ENCODE assay signal across 32 cellular contexts in the genomic region with DNA sequence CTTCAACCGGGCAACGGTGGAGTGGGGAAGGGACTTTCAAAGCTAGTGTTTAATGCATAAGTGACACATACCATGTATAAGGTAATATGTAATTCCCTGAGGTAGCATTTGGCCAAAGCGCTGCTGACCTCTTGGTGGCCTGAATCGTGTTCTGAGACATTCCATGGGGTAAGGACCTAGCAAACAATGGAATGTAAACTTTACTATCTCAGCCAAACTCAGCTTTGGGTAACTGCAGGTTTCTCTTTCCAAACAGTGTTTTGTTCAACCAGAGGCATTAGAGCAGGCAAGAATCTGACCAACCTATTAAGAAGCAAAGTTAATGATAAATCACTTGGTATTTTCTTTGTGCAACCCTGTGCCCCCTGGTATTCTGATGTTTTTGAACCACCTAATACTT. TPM values are rescaled to one million over a fixed set of nuclear protein-coding genes. Genes with fewer than 3 reads are reported as not detected.
DNase-seq lines count a peak whose midpoint lies in the region; ATAC-seq and TF ChIP-seq lines count a peak whose summit lies in the region.
"Had no signal": no experiment of that assay in that cellular context is flagged by ENCODE, and none has a peak within 500 bp of the region (broad histone marks: within the 10 kb centered on the region; RNA-seq: fewer than 3 reads in every experiment).

No MANE protein-coding gene starts in this region.

- WGBS in gastroesophageal sphincter (ENCODE audit: low coverage in 1 of 2), 2 donors: 9 to 29% methylated on average over 3 to 4 of the region's 4 CpGs

- H3K36me3 Mint-ChIP-seq in nephron progenitor cell (ENCODE audit: low read depth) (peaks cover 18% of the 10 kb centered on the region), CD14-positive monocyte (no peaks in the 10 kb centered on the region)
- H3K36me3 Mint-ChIP-seq: activated naive CD8-positive, alpha-beta T cell treated with anti-CD3 and anti-CD28 coated beads, Interleukin-2, amount 10 ng/mL, durations not matched to agents 7 days and 5 days; CD4-positive, alpha-beta memory T cell; T-cell had no signal

- no peak for TF ChIP-seq POLR2A in gastroesophageal sphincter (IDR thresholded peaks at IDR 0.05)

- H3K9me3 Mint-ChIP-seq in nephron progenitor cell (no peaks in the 10 kb centered on the region), CD14-positive monocyte (peaks cover 0 to 1% (median 0%) of the 10 kb centered on the region in 7 donors)
- H3K9me3 Mint-ChIP-seq: activated naive CD8-positive, alpha-beta T cell treated with anti-CD3 and anti-CD28 coated beads, Interleukin-2, amount 10 ng/mL, durations not matched to agents 7 days and 5 days; CD4-positive, alpha-beta memory T cell; endodermal cell; T-cell had no signal

- TF ChIP-seq EP300 in gastroesophageal sphincter (IDR thresholded peaks at IDR 0.05): no peak

- no peak for DNase-seq in cardiac muscle cell (ENCODE audit: low read depth in 1 of 2, low spot score in 1 of 2)
- no peak for DNase-seq in Right ventricle myocardium inferior (ENCODE audit: missing footprints)
- DNase-seq in lower lobe of right lung: no peak
- no peak for DNase-seq in upper lobe of right lung
- DNase-seq in nephron progenitor cell: no peak
- DNase-seq in activated CD4-positive, alpha-beta T cell treated with anti-CD3 and anti-CD28 coated beads, Interleukin-2, amount 50 U/mL, for 1 hour: no peak
- DNase-seq in CD14-positive monocyte (ENCODE audit: low spot score): no peak
- DNase-seq: activated CD4-positive, alpha-beta T cell treated with anti-CD3 and anti-CD28 coated beads for 48 hours; activated effector memory CD4-positive, alpha-beta T cell treated with anti-CD3 and anti-CD28 coated beads, Interleukin-2, amount 50 U/mL, for 16 hours; activated naive CD8-positive, alpha-beta T cell treated with anti-CD3 and anti-CD28 coated beads, Interleukin-2, amount 10 ng/mL, durations not matched to agents 7 days and 5 days; activated T-cell treated with anti-CD3 and anti-CD28 coated beads, Interleukin-2, amount 50 U/mL, for 1 hour; AML-193; caudate nucleus; CD4-positive, alpha-beta memory T cell; dermis blood vessel endothelial cell; endodermal cell; foreskin fibroblast; heart right ventricle; NCI-H1048; NCI-H1694; NCI-H446; posterior cingulate gyrus; stimulated activated CD4-positive, alpha-beta T cell treated with anti-CD3 and anti-CD28 coated beads, Interleukin-12 subunit alpha, Interleukin-12 subunit beta, amount 100 ng/mL, for 4 hours; stimulated activated CD4-positive, alpha-beta T cell treated with anti-CD3 and anti-CD28 coated beads, Interleukin-2, amount 100 ng/mL, for 48 hours; stomach; T-cell; thyroid gland had no signal

- H3K36me3 ChIP-seq in cardiac muscle cell: peaks cover 37% of the 10 kb centered on the region
- no peaks in the 10 kb centered on the region for H3K36me3 ChIP-seq in gastroesophageal sphincter
- no peaks in the 10 kb centered on the region for H3K36me3 ChIP-seq in lower lobe of right lung
- H3K36me3 ChIP-seq in upper lobe of right lung: no peaks in the 10 kb centered on the region
- H3K36me3 ChIP-seq: ascending aorta, stomach, thyroid gland had no signal

- H3K27me3 ChIP-seq in cardiac muscle cell (no peaks in the 10 kb centered on the region), gastroesophageal sphincter (no peaks in the 10 kb centered on the region), lower lobe of right lung (ENCODE audit: low read depth) (no peaks in the 10 kb centered on the region), upper lobe of right lung (no peaks in the 10 kb centered on the region)
- H3K27me3 ChIP-seq: ascending aorta, heart right ventricle, stomach, thyroid gland had no signal

- H3K4me3 ChIP-seq in cardiac muscle cell (no peak overlapping the region), gastroesophageal sphincter (no peak overlapping the region), lower lobe of right lung (no peak overlapping the region), upper lobe of right lung (no peak overlapping the region)
- H3K4me3 ChIP-seq: ascending aorta, heart right ventricle, stomach, thyroid gland had no signal

- intact Hi-C loops in Right ventricle myocardium inferior (cut with DNase I) (no loop called here), lower lobe of right lung (cut with DNase I) (no loop called here), upper lobe of right lung (cut with DNase I) (no loop called here), CD14-positive monocyte (cut with micrococcal nuclease) (no loop called here)

- H3K4me3 Mint-ChIP-seq in nephron progenitor cell: no peak overlapping the region
- no peak overlapping the region for H3K4me3 Mint-ChIP-seq in CD14-positive monocyte
- H3K4me3 Mint-ChIP-seq: activated naive CD8-positive, alpha-beta T cell treated with anti-CD3 and anti-CD28 coated beads, Interleukin-2, amount 10 ng/mL, durations not matched to agents 7 days and 5 days; CD4-positive, alpha-beta memory T cell; endodermal cell; T-cell had no signal

- ATAC-seq in Right ventricle myocardium inferior (no peak), gastroesophageal sphincter (no peak), lower lobe of right lung (peak; percentile 20 to 56), upper lobe of right lung (peak; percentile 57)
- ATAC-seq: esophagus mucosa, left lobe of liver, T-cell had no signal

- H3K27ac ChIP-seq in cardiac muscle cell: peak overlapping the region; percentile 73
- H3K27ac ChIP-seq in gastroesophageal sphincter: peak overlapping the region; percentile 10 to 76 (median 54)
- peak overlapping the region; percentile 16 for H3K27ac ChIP-seq in lower lobe of right lung
- no peak overlapping the region for H3K27ac ChIP-seq in upper lobe of right lung
- H3K27ac ChIP-seq: ascending aorta, thyroid gland had no signal

- H3K9me3 ChIP-seq in cardiac muscle cell (ENCODE audit: low read depth): no peaks in the 10 kb centered on the region
- H3K9me3 ChIP-seq in gastroesophageal sphincter: no peaks in the 10 kb centered on the region
- no peaks in the 10 kb centered on the region for H3K9me3 ChIP-seq in lower lobe of right lung
- H3K9me3 ChIP-seq in upper lobe of right lung: no peaks in the 10 kb centered on the region
- H3K9me3 ChIP-seq: ascending aorta, heart right ventricle, stomach, thyroid gland had no signal

- H3K27ac Mint-ChIP-seq in nephron progenitor cell (no peak overlapping the region), CD14-positive monocyte (no peak overlapping the region)
- H3K27ac Mint-ChIP-seq: activated naive CD8-positive, alpha-beta T cell treated with anti-CD3 and anti-CD28 coated beads, Interleukin-2, amount 10 ng/mL, durations not matched to agents 7 days and 5 days; CD4-positive, alpha-beta memory T cell; endodermal cell; T-cell had no signal

- H3K27me3 Mint-ChIP-seq in nephron progenitor cell (ENCODE audit: low read depth, poor library complexity) (peaks cover 2% of the 10 kb centered on the region), CD14-positive monocyte (ENCODE audit: low read depth in 3 of 3) (peaks cover 14 to 35% (median 23%) of the 10 kb centered on the region in 3 donors)
- H3K27me3 Mint-ChIP-seq: activated naive CD8-positive, alpha-beta T cell treated with anti-CD3 and anti-CD28 coated beads, Interleukin-2, amount 10 ng/mL, durations not matched to agents 7 days and 5 days; T-cell had no signal

- TF ChIP-seq CTCF in cardiac muscle cell (IDR thresholded peaks at IDR 0.05; ENCODE audit: low read depth, low read length) (no peak), gastroesophageal sphincter (IDR thresholded peaks at IDR 0.05) (no peak), lower lobe of right lung (IDR thresholded peaks at IDR 0.05) (no peak), upper lobe of right lung (IDR thresholded peaks at IDR 0.05) (no peak), nephron progenitor cell (IDR thresholded peaks at IDR 0.05) (no peak), CD14-positive monocyte (IDR thresholded peaks at IDR 0.05) (no peak)

- H3K4me1 ChIP-seq in cardiac muscle cell (ENCODE audit: low read depth) (peaks cover 64% of the 10 kb centered on the region), gastroesophageal sphincter (peaks cover 12 to 85% (median 18%) of the 10 kb centered on the region in 3 donors), lower lobe of right lung (peaks cover 32% of the 10 kb centered on the region), upper lobe of right lung (peaks cover 30% of the 10 kb centered on the region)

- H3K4me1 Mint-ChIP-seq in nephron progenitor cell: peaks cover 36% of the 10 kb centered on the region
- no peaks in the 10 kb centered on the region for H3K4me1 Mint-ChIP-seq in CD14-positive monocyte
- H3K4me1 Mint-ChIP-seq: CD4-positive, alpha-beta memory T cell; T-cell had no signal

RNA-seq across cellular contexts. Expression of gene TGFB2, which starts 22.0 kb away (rescaled TPM):
- total RNA-seq in cardiac muscle cell (107 and 171 TPM in 2 replicates), Right ventricle myocardium inferior (1.6 TPM), gastroesophageal sphincter (1 to 10 TPM; 3.3 to 9.4 (median 6.8) TPM), lower lobe of right lung (10.2 TPM), upper lobe of right lung (19.8 TPM)
- polyA plus RNA-seq in cardiac muscle cell (132 and 210 TPM in 2 replicates), CD14-positive monocyte (not detected)
- total RNA-seq: activated CD8-positive, alpha-beta memory T cell treated with anti-CD3 and anti-CD28 coated beads for 36 hours; activated naive CD8-positive, alpha-beta T cell treated with anti-CD3 and anti-CD28 coated beads, Interleukin-2, amount 10 ng/mL, durations not matched to agents 7 days and 5 days; CD4-positive, alpha-beta memory T cell had no signal
- polyA plus RNA-seq: CD4-positive, alpha-beta memory T cell had no signal

Comparison
In these comparisons a context has a peak if more than half of its experiments do, and no peak if none do; other contexts are left out.
1. ATAC-seq: peak in lower lobe of right lung (2 of 2) and upper lobe of right lung (single experiment); none in Right ventricle myocardium inferior (single experiment) and gastroesophageal sphincter (single experiment).